In the genomic region with DNA sequence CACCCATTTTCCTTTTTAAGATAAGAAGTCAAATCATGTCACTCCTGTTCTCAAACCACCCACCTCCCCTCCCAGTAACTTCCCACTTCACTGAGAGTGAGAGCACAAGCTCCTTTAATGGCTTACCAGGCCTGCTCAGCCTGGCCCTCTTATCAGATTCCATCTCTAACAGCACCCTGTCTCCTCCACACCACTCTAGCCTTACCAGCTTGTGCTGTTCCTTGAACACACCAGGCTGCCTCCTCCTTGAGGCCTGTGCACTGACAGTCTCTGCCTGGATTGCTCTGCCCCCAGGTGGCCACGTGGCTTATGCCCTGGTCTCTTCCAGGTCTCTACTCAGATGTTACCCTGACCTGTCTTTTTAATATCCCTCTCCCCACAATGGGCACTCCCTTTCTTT, we compare ENCODE assay signal across 8 cellular contexts. TPM values are rescaled to one million over a fixed set of nuclear protein-coding genes. Genes with fewer than 3 reads are reported as not detected.
DNase-seq lines count a peak whose midpoint lies in the region; ATAC-seq and TF ChIP-seq lines count a peak whose summit lies in the region.

No MANE protein-coding gene starts in this region.

- no peak overlapping the region for H3K4me3 ChIP-seq in tibial nerve

- H3K9me3 ChIP-seq in tibial nerve, result no peaks in the 10 kb centered on the region

- H3K27me3 ChIP-seq in tibial nerve, result no peaks in the 10 kb centered on the region

- H3K4me3 Mint-ChIP-seq in chondrocyte (ENCODE audit: unreplicated experiment), result no peak overlapping the region
- H3K4me3 Mint-ChIP-seq in neural crest cell, result no peak overlapping the region

- no peaks in the 10 kb centered on the region for H3K36me3 Mint-ChIP-seq in chondrocyte (ENCODE audit: low read depth)
- peaks cover 3% of the 10 kb centered on the region for H3K36me3 Mint-ChIP-seq in neural crest cell (ENCODE audit: low read depth)

- H3K27ac Mint-ChIP-seq in chondrocyte (ENCODE audit: unreplicated experiment), result peak overlapping the region; percentile 94
- H3K27ac Mint-ChIP-seq in neural crest cell (ENCODE audit: unreplicated experiment), result peak overlapping the region; percentile 3

- TF ChIP-seq CTCF in chondrocyte (IDR thresholded peaks at IDR 0.05) (peak; percentile 52), neural crest cell (conservative IDR thresholded peaks at IDR 0.05) (peak; percentile 43), tibial nerve (IDR thresholded peaks at IDR 0.05) (no peak)

- no peaks in the 10 kb centered on the region for H3K36me3 ChIP-seq in tibial nerve

- peak; percentile 68 for DNase-seq in GF-D8 (lab: John Stamatoyannopoulos, UW)
- peak; percentile 22 for DNase-seq in RPMI7951 (ENCODE audit: low read depth)
- DNase-seq in chondrocyte (ENCODE audit: low spot score), result no peak
- no peak for DNase-seq in neural crest cell (ENCODE audit: low read depth, low spot score)
- DNase-seq in tibial nerve (ENCODE audit: low spot score in 2 of 2), result no peak
- DNase-seq in cortex of kidney (lab: John Stamatoyannopoulos, UW), result no peak

- 37 to 48% methylated on average over 1 of the region's 1 CpG for WGBS in tibial nerve, 2 donors

- TF ChIP-seq EP300 in tibial nerve (IDR thresholded peaks at IDR 0.05), result no peak

- no peak overlapping the region for H3K27ac ChIP-seq in tibial nerve

- TF ChIP-seq POLR2A in tibial nerve (IDR thresholded peaks at IDR 0.05), result no peak

- H3K4me1 Mint-ChIP-seq in chondrocyte (ENCODE audit: low read depth) (peaks cover 94% of the 10 kb centered on the region), neural crest cell (peaks cover 31% of the 10 kb centered on the region)

- H3K27me3 Mint-ChIP-seq in chondrocyte (ENCODE audit: low read depth) (no peaks in the 10 kb centered on the region), neural crest cell (ENCODE audit: low read depth) (no peaks in the 10 kb centered on the region)

- peaks cover 0 to 24% (median 0%) of the 10 kb centered on the region in 4 donors for H3K4me1 ChIP-seq in tibial nerve

- H3K9me3 Mint-ChIP-seq in chondrocyte (ENCODE audit: low read depth), result no peaks in the 10 kb centered on the region
- no peaks in the 10 kb centered on the region for H3K9me3 Mint-ChIP-seq in neural crest cell

- ATAC-seq in HG02870 (IDR thresholded peaks at IDR 0.05; ENCODE audit: unreplicated experiment), result peak; percentile 44
- ATAC-seq in HG03460 (IDR thresholded peaks at IDR 0.05; ENCODE audit: unreplicated experiment), result no peak

RNA-seq across cellular contexts. Expression of a gene that starts 40.1 kb away (rescaled TPM):
- total RNA-seq in RPMI7951 (2014; rRNA removed; shearing (Covaris generic)), result 2.2 and 2.9 TPM in 2 replicates
- 98.9 to 112 TPM (median 104 TPM) in 3 replicates for total RNA-seq in chondrocyte
- total RNA-seq in neural crest cell, result 197 and 218 TPM in 2 replicates
- total RNA-seq in tibial nerve, result 10 to 100 TPM; 42.6 to 94.6 (median 59.8) TPM

Comparison
In these comparisons a context has a peak if more than half of its experiments do, and no peak if none do; other contexts are left out.
1. DNase-seq: peak in GF-D8 (single experiment) and RPMI7951 (single experiment); none in chondrocyte (single experiment), neural crest cell (single experiment), tibial nerve (0 of 2) and cortex of kidney (single experiment).
2. CTCF ChIP-seq: peak in chondrocyte (single experiment) and neural crest cell (single experiment); none in tibial nerve (0 of 5).
3. RNA of a gene that starts 40.1 kb away (total RNA-seq): 197 to 218 TPM in neural crest cell, 98.9 to 112 TPM in chondrocyte and 42.6 to 94.6 TPM in tibial nerve; 2.2 to 2.9 TPM in RPMI7951; every median in the first group is over 10 times any median in the second.